ENCODE assay signal across 8 cellular contexts in genomic region chr1:39798859-39799769, GRCh38. TPM values are rescaled to one million over a fixed set of nuclear protein-coding genes. Genes with fewer than 3 reads are reported as not detected.
DNase-seq lines count a peak whose midpoint lies in the region; ATAC-seq lines count a peak whose summit lies in the region.
"Not testable (repeated sequence)": the region's sequence is repeated elsewhere in the genome, so short reads cannot be mapped to it uniquely, and the experiment has no call there.

No MANE protein-coding gene starts in this region.

- ATAC-seq in GM19467 (IDR thresholded peaks at IDR 0.05; ENCODE audit: unreplicated experiment) = peak; percentile 94
- peak; percentile 83 for ATAC-seq in HG03439 (IDR thresholded peaks at IDR 0.05; ENCODE audit: unreplicated experiment)
- ATAC-seq in activated CD8-positive, alpha-beta T cell treated with anti-CD3 and anti-CD28 coated beads, Interleukin-2, amount 10 ng/mL, durations not matched to agents 7 days and 5 days = peak; percentile 99
- ATAC-seq in effector memory CD8-positive, alpha-beta T cell (replicated peaks) = peak; percentile 96

- POLR2A ChIA-PET in activated CD8-positive, alpha-beta T cell treated with anti-CD3 and anti-CD28 coated beads, Interleukin-2, amount 10 ng/mL, durations not matched to agents 7 days and 5 days (lab: Charles Lee) = interaction anchor here (0.6 to 1.0 kb wide), 3 partner anchors 60 to 97 kb away, joined by 3 to 4 read pairs (median 4); partner anchors contain the start of gene PPIE

- peak overlapping the region; percentile 82 for H3K27ac Mint-ChIP-seq in activated CD8-positive, alpha-beta T cell treated with anti-CD3 and anti-CD28 coated beads, Interleukin-2, amount 10 ng/mL, durations not matched to agents 7 days and 5 days
- H3K27ac Mint-ChIP-seq in effector memory CD8-positive, alpha-beta T cell = peak overlapping the region; percentile 88 to 92

- H3K9me3 Mint-ChIP-seq in activated CD8-positive, alpha-beta T cell treated with anti-CD3 and anti-CD28 coated beads, Interleukin-2, amount 10 ng/mL, durations not matched to agents 7 days and 5 days (ENCODE audit: insufficient read depth); effector memory CD8-positive, alpha-beta T cell: not testable (repeated sequence)

- H3K27me3 Mint-ChIP-seq in activated CD8-positive, alpha-beta T cell treated with anti-CD3 and anti-CD28 coated beads, Interleukin-2, amount 10 ng/mL, durations not matched to agents 7 days and 5 days (ENCODE audit: low read depth); effector memory CD8-positive, alpha-beta T cell: not testable (repeated sequence)

- peaks cover 11% of the 10 kb centered on the region for H3K4me1 Mint-ChIP-seq in activated CD8-positive, alpha-beta T cell treated with anti-CD3 and anti-CD28 coated beads, Interleukin-2, amount 10 ng/mL, durations not matched to agents 7 days and 5 days (ENCODE audit: low read depth)
- peaks cover 10 to 11% of the 10 kb centered on the region in 2 donors for H3K4me1 Mint-ChIP-seq in effector memory CD8-positive, alpha-beta T cell (ENCODE audit: low read depth in 2 of 2)

- CTCF ChIA-PET in activated CD8-positive, alpha-beta T cell treated with anti-CD3 and anti-CD28 coated beads, Interleukin-2, amount 10 ng/mL, durations not matched to agents 7 days and 5 days (lab: Charles Lee) = interaction anchor here (0.6 to 8.0 kb wide), 30 partner anchors 10 to 444 kb away, joined by 3 to 52 read pairs (median 3); partner anchors contain the start of genes BMP8B, HPCAL4 and PPIE

- H3K4me3 Mint-ChIP-seq in activated CD8-positive, alpha-beta T cell treated with anti-CD3 and anti-CD28 coated beads, Interleukin-2, amount 10 ng/mL, durations not matched to agents 7 days and 5 days = peak overlapping the region; percentile 49
- peak overlapping the region; percentile 78 to 79 for H3K4me3 Mint-ChIP-seq in effector memory CD8-positive, alpha-beta T cell

- H3K36me3 Mint-ChIP-seq in activated CD8-positive, alpha-beta T cell treated with anti-CD3 and anti-CD28 coated beads, Interleukin-2, amount 10 ng/mL, durations not matched to agents 7 days and 5 days (ENCODE audit: low read depth); effector memory CD8-positive, alpha-beta T cell (ENCODE audit: insufficient read depth): not testable (repeated sequence)

- DNase-seq in DMS153 treated with DMSO at 0.1 percent for 48 hours (lab: John Stamatoyannopoulos, UW; ENCODE audit: unreplicated experiment) (peak; percentile 83), NOMO-1 (lab: John Stamatoyannopoulos, UW; ENCODE audit: unreplicated experiment in 2 of 2) (peak; percentile 91 to 98), midbrain (lab: John Stamatoyannopoulos, UW) (peak; percentile 40)
- DNase-seq in activated CD8-positive, alpha-beta T cell treated with anti-CD3 and anti-CD28 coated beads, Interleukin-2, amount 10 ng/mL, durations not matched to agents 7 days and 5 days = peak; percentile 88
- peak; percentile 72 to 92 (median 78) for DNase-seq in effector memory CD8-positive, alpha-beta T cell
- DNase-seq in stimulated activated CD8-positive, alpha-beta memory T cell treated with anti-CD3 and anti-CD28 coated beads, Interleukin-15, amount 100 ng/mL, for 48 hours (ENCODE audit: low read depth in 2 of 2) = peak; percentile 73 to 80

RNA-seq across cellular contexts. Expression of gene BMP8B, which starts 10.4 kb away (rescaled TPM):
- total RNA-seq in activated CD8-positive, alpha-beta T cell treated with anti-CD3 and anti-CD28 coated beads, Interleukin-2, amount 10 ng/mL, durations not matched to agents 7 days and 5 days = under 1 TPM; 0.08 to 0.26 TPM

RNA-seq across cellular contexts. Expression of gene OXCT2, which starts 28.0 kb away (rescaled TPM):
- under 1 TPM; 0.32 to 0.47 TPM for total RNA-seq in activated CD8-positive, alpha-beta T cell treated with anti-CD3 and anti-CD28 coated beads, Interleukin-2, amount 10 ng/mL, durations not matched to agents 7 days and 5 days

Comparison
In these comparisons a context has a peak if more than half of its experiments do, and no peak if none do; other contexts are left out.
1. Peak in every context shown above with its lines: DNase-seq and ATAC-seq.
2. DNase-seq: peak in every context shown above with its lines; median percentile 94 in NOMO-1; 88 in activated CD8-positive, alpha-beta T cell treated with anti-CD3 and anti-CD28 coated beads, Interleukin-2, amount 10 ng/mL, durations not matched to agents 7 days and 5 days; 83 in DMS153 treated with DMSO at 0.1 percent for 48 hours; 78 in effector memory CD8-positive, alpha-beta T cell; 76 in stimulated activated CD8-positive, alpha-beta memory T cell treated with anti-CD3 and anti-CD28 coated beads, Interleukin-15, amount 100 ng/mL, for 48 hours; 40 in midbrain.